In genomic region chr21:31902438-31902837, GRCh38 we compare ENCODE assay signal across 18 cellular contexts. TPM values are rescaled to one million over a fixed set of nuclear protein-coding genes. Genes with fewer than 3 reads are reported as not detected.
A peak's percentile ranks its signal among the peaks of the same experiment; 100 is the strongest.
DNase-seq lines count a peak whose midpoint lies in the region; ATAC-seq and TF ChIP-seq lines count a peak whose summit lies in the region.
"Had no signal": no experiment of that assay in that cellular context is flagged by ENCODE, and none has a peak within 500 bp of the region (broad histone marks: within the 10 kb centered on the region; RNA-seq: fewer than 3 reads in every experiment).

No MANE protein-coding gene starts in this region.

- peaks cover 70% of the 10 kb centered on the region for H3K4me1 Mint-ChIP-seq in nephron
- H3K4me1 Mint-ChIP-seq: CD14-positive monocyte had no signal

- H3K27ac ChIP-seq in SJCRH30 (peak overlapping the region; percentile 93; the same call in 1 of the 2 replicates), esophagus muscularis mucosa (replicated peaks in 1 of 4) (no peak overlapping the region)
- H3K27ac ChIP-seq: BLaER1, HL-60 had no signal

- DNase-seq in NCI-H748 (lab: John Stamatoyannopoulos, UW; ENCODE audit: unreplicated experiment) (peak; percentile 72), NCI-H748 treated with DMSO at 0.1 percent for 48 hours (lab: John Stamatoyannopoulos, UW) (no peak), SJCRH30 (no peak), cortex of kidney (lab: John Stamatoyannopoulos, UW) (no peak), Right ventricle myocardium inferior (ENCODE audit: missing footprints) (no peak), esophagus muscularis mucosa (ENCODE audit: extremely low spot score) (no peak)
- DNase-seq: 8988T; CD4-positive, alpha-beta memory T cell; DMS153; DMS79; GDM1; HCEC 1CT had no signal

- H3K9me3 ChIP-seq in SJCRH30 (replicated peaks): no peaks in the 10 kb centered on the region
- H3K9me3 ChIP-seq in esophagus muscularis mucosa: no peaks in the 10 kb centered on the region
- H3K9me3 ChIP-seq: BLaER1 had no signal

- no peaks in the 10 kb centered on the region for H3K9me3 Mint-ChIP-seq in nephron
- H3K9me3 Mint-ChIP-seq: GM23338 had no signal

- peak overlapping the region; percentile 26 to 99 (median 52) for H3K27ac Mint-ChIP-seq in nephron
- H3K27ac Mint-ChIP-seq: CD14-positive monocyte, GM23338 had no signal

- ATAC-seq in Right ventricle myocardium inferior: no peak
- ATAC-seq: GM23338 had no signal

- H3K36me3 ChIP-seq in SJCRH30: peaks cover 3% of the 10 kb centered on the region
- H3K36me3 ChIP-seq in esophagus muscularis mucosa: no peaks in the 10 kb centered on the region

- TF ChIP-seq CTCF in nephron (IDR thresholded peaks at IDR 0.05; ENCODE audit: unreplicated experiment in 3 of 3): no peak
- no peak for TF ChIP-seq CTCF in esophagus muscularis mucosa (IDR thresholded peaks at IDR 0.05)

- no peak for TF ChIP-seq POLR2A in esophagus muscularis mucosa (IDR thresholded peaks at IDR 0.05; ENCODE audit: low read depth)

- no peak for TF ChIP-seq EP300 in esophagus muscularis mucosa (IDR thresholded peaks at IDR 0.05)

- H3K4me1 ChIP-seq in SJCRH30 (peaks cover 45% of the 10 kb centered on the region), esophagus muscularis mucosa (no peaks in the 10 kb centered on the region)

- intact Hi-C loops in Right ventricle myocardium inferior (cut with DNase I) (no loop called here), esophagus muscularis mucosa (cut with DNase I) (no loop called here)

- H3K36me3 Mint-ChIP-seq in nephron (ENCODE audit: low read depth): peaks cover 4% of the 10 kb centered on the region
- H3K36me3 Mint-ChIP-seq: CD14-positive monocyte; CD4-positive, alpha-beta memory T cell had no signal

- H3K27me3 ChIP-seq in SJCRH30: no peaks in the 10 kb centered on the region
- H3K27me3 ChIP-seq in esophagus muscularis mucosa: peaks cover 0 to 15% (median 0%) of the 10 kb centered on the region in 4 donors
- H3K27me3 ChIP-seq: BLaER1 had no signal

- 97% methylated on average over 6 of the region's 6 CpGs for WGBS in esophagus muscularis mucosa

- H3K4me3 ChIP-seq in SJCRH30 (no peak overlapping the region), esophagus muscularis mucosa (no peak overlapping the region)
- H3K4me3 ChIP-seq: BLaER1, GM23338 had no signal

- peaks cover 4% of the 10 kb centered on the region for H3K27me3 Mint-ChIP-seq in nephron (ENCODE audit: low read depth)

- H3K4me3 Mint-ChIP-seq in nephron: no peak overlapping the region
- H3K4me3 Mint-ChIP-seq: CD14-positive monocyte; CD4-positive, alpha-beta memory T cell; GM23338 had no signal

RNA-seq across cellular contexts. Expression of gene HUNK, which starts 29.6 kb away (rescaled TPM):
- total RNA-seq in SJCRH30 (2014; rRNA removed; shearing (Covaris generic)): 37.3 and 38.9 TPM in 2 replicates
- total RNA-seq in Right ventricle myocardium inferior: 0.08 TPM
- 1 to 10 TPM in 2 of 4 donors, under 1 TPM in 2; 0.42 to 3.2 (median 1.0) TPM for total RNA-seq in esophagus muscularis mucosa
- total RNA-seq: HT1080 had no signal
